ENCODE assay signal across 19 cellular contexts in the genomic region with DNA sequence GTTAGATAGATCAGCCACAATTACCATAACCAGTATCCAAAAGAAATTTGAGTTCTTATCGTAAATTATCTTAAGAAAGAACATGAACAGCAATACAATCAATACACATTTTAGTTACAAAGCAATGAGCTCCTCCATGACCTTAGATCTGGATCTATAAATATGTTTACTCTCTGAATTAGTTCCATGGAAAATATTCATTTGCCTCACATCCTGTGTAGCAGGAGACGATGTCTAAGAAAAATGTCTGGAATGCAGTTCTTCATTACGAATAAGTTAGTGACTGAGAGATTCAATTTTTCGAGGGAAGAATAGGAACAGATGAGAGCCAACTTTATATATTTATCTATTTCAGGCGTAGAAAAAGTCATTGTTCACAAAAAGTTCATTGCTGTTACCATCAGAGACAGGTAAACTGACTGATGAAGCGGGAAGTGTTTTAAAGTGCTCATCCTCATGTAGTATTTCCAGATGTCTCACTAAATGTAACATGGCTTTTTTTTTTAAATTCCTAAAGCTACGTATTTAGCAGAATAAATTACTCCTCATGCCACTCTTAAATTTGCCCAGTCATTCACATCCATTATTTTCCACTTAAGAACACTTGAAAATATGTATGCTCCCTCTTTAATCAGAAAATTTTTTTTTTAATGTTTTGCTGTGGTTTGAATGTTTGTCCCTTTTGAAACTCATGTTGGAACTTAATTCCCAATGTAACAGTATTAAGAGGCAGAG.
A peak's percentile ranks its signal among the peaks of the same experiment; 100 is the strongest.
DNase-seq lines count a peak whose midpoint lies in the region; ATAC-seq, FAIRE-seq and TF ChIP-seq lines count a peak whose summit lies in the region.
"Had no signal": no experiment of that assay in that cellular context is flagged by ENCODE, and none has a peak within 500 bp of the region (broad histone marks: within the 10 kb centered on the region; RNA-seq: fewer than 3 reads in every experiment).

No MANE protein-coding gene starts in this region.

- H3K9me3 ChIP-seq in HepG2 (ENCODE audit: low read length): no peaks in the 10 kb centered on the region
- no peaks in the 10 kb centered on the region for H3K9me3 ChIP-seq in right lobe of liver
- H3K9me3 ChIP-seq in CD8-positive, alpha-beta T cell (ENCODE audit: low read length): no peaks in the 10 kb centered on the region
- H3K9me3 ChIP-seq: gastroesophageal sphincter, upper lobe of right lung had no signal

- H3K4me3 ChIP-seq in HepG2 (replicated peaks in 1 of 3; ENCODE audit: insufficient read depth in 1 of 3, low read depth in 2 of 3, low read length in 3 of 3) (no peak overlapping the region), right lobe of liver (no peak overlapping the region), astrocyte of the cerebellum (ENCODE audit: low read depth, low read length) (no peak overlapping the region)
- H3K4me3 ChIP-seq in CD8-positive, alpha-beta T cell (ENCODE audit: low read depth, low read length): no peak overlapping the region
- H3K4me3 ChIP-seq: gastroesophageal sphincter, neural progenitor cell, upper lobe of right lung had no signal

- peak in 1 of 2 experiments; percentile 89; a peak in 2 of 4 replicates for TF ChIP-seq EP300 in HepG2 (IDR thresholded peaks at IDR 0.05; ENCODE audit: low read depth in 2 of 2, low read length in 2 of 2)
- TF ChIP-seq EP300 in HepG2 (CRISPR knock-in tag; IDR thresholded peaks at IDR 0.05; ENCODE audit: borderline replicate concordance): no peak

- no peak overlapping the region for H2AFZ ChIP-seq in HepG2 (ENCODE audit: low read length)
- H2AFZ ChIP-seq: neural progenitor cell had no signal

- H3K36me3 ChIP-seq in HepG2 (replicated peaks in 1 of 2; ENCODE audit: control insufficient read depth in 1 of 2, insufficient read depth in 2 of 2, low read length in 2 of 2): no peaks in the 10 kb centered on the region; a peak in 1 of 5 replicates
- no peaks in the 10 kb centered on the region for H3K36me3 ChIP-seq in right lobe of liver
- H3K36me3 ChIP-seq in CD8-positive, alpha-beta T cell (ENCODE audit: insufficient read depth, low read length): no peaks in the 10 kb centered on the region
- H3K36me3 ChIP-seq: gastroesophageal sphincter, neural progenitor cell, upper lobe of right lung had no signal

- H3K4me1 Mint-ChIP-seq in CD8-positive, alpha-beta T cell (ENCODE audit: low read depth): no peaks in the 10 kb centered on the region
- H3K4me1 Mint-ChIP-seq: IgD-negative memory B cell had no signal

- peaks cover 2% of the 10 kb centered on the region for H3K9me3 Mint-ChIP-seq in CD8-positive, alpha-beta T cell
- H3K9me3 Mint-ChIP-seq: neural progenitor cell had no signal

- in situ Hi-C loops in HepG2 (cut with HindIII; ENCODE audit: extremely low pct_ligation_motif_present, low pct_unique_long_range_greater_than_20kb) (no loop called here), astrocyte of the cerebellum (cut with HindIII; ENCODE audit: low sequenced_read_pairs) (no loop called here)

- H3K4me2 ChIP-seq in HepG2 (ENCODE audit: low read depth, low read length): no peak overlapping the region
- H3K4me2 ChIP-seq: neural progenitor cell had no signal

- DNase-seq in HepG2 (ENCODE audit: low spot score): peak; percentile 58
- no peak for DNase-seq in right lobe of liver
- peak; percentile 49 for DNase-seq in astrocyte of the cerebellum (ENCODE audit: low read depth)
- DNase-seq in glomerular endothelial cell (ENCODE audit: extremely low read depth, low read depth, low spot score): peak; percentile 77
- peak; percentile 12 for DNase-seq in urothelium cell line (ENCODE audit: low spot score)
- no peak for DNase-seq in CD8-positive, alpha-beta T cell
- DNase-seq in cerebellum (ENCODE audit: low spot score): no peak
- no peak for DNase-seq in stimulated activated CD4-positive, alpha-beta T cell treated with anti-CD3 and anti-CD28 coated beads, Interleukin-12 subunit alpha, Interleukin-12 subunit beta, amount 100 ng/mL, for 4 hours
- DNase-seq: GOT3, left colon, NCI-H187 treated with DMSO at 0.1 percent for 48 hours, T-helper 1 cell, upper lobe of right lung had no signal

- no peak for TF ChIP-seq CTCF in HepG2 (CRISPR knock-in tag; IDR thresholded peaks at IDR 0.05)
- no peak for TF ChIP-seq CTCF in right lobe of liver (IDR thresholded peaks at IDR 0.05)
- TF ChIP-seq CTCF in astrocyte of the cerebellum (IDR thresholded peaks at IDR 0.05; ENCODE audit: low read depth, low read length, missing control alignments): no peak
- no peak for TF ChIP-seq CTCF in CD8-positive, alpha-beta T cell (IDR thresholded peaks at IDR 0.05)

- CTCF ChIA-PET in HepG2 (lab: Yijun Ruan, JAX; ENCODE audit: low intra/inter-chr PET ratio, low total read pairs): no interaction called here
- CTCF ChIA-PET in CD8-positive, alpha-beta T cell (lab: Charles Lee): no interaction called here

- 73% methylated on average over 7 of the region's 7 CpGs for WGBS in HepG2 (ENCODE audit: low lambda C conversion rate)
- WGBS in right lobe of liver (ENCODE audit: insufficient coverage, low coverage, low lambda C conversion rate, missing lambda C conversion rate): 54% methylated on average over 7 of the region's 7 CpGs

- no peak overlapping the region for H3K4me3 Mint-ChIP-seq in CD8-positive, alpha-beta T cell
- H3K4me3 Mint-ChIP-seq: IgD-negative memory B cell, neural progenitor cell had no signal

- no peak for FAIRE-seq in HepG2 (lab: Jason Lieb, UNC)
- no peak for FAIRE-seq in urothelium cell line (lab: Jason Lieb, UNC)
- FAIRE-seq: GM12892, GM19239 had no signal

- no peaks in the 10 kb centered on the region for H3K79me2 ChIP-seq in HepG2 (ENCODE audit: insufficient read depth, low read length)

- H3K36me3 Mint-ChIP-seq in CD8-positive, alpha-beta T cell: no peaks in the 10 kb centered on the region
- H3K36me3 Mint-ChIP-seq: IgD-negative memory B cell, neural progenitor cell had no signal

- TF ChIP-seq RAD21 in HepG2 (CRISPR knock-in tag; IDR thresholded peaks at IDR 0.05): no peak

- H3K9ac ChIP-seq in HepG2 (ENCODE audit: insufficient read depth, low read depth, low read length): no peak overlapping the region
- H3K9ac ChIP-seq: neural progenitor cell had no signal

- H3K27me3 Mint-ChIP-seq in CD8-positive, alpha-beta T cell (ENCODE audit: low read depth): no peaks in the 10 kb centered on the region
- H3K27me3 Mint-ChIP-seq: IgD-negative memory B cell had no signal

- BruUV-seq in HepG2 (replicated peaks; lab: Mats Ljungman, UMichigan): no TSS peak

- intact Hi-C loops in HepG2 (cut with micrococcal nuclease; ENCODE audit: unreplicated experiment) (loop anchor here (5.0 kb wide), 1 partner anchor 282 kb away; a partner anchor contains a TSS), right lobe of liver (cut with DNase I) (no loop called here)
- intact Hi-C loops in CD8-positive, alpha-beta T cell (cut with DNase I, micrococcal nuclease): no loop called here

- no peaks in the 10 kb centered on the region for H4K20me1 ChIP-seq in HepG2 (ENCODE audit: insufficient read depth, low read length)

- H3K27ac Mint-ChIP-seq in CD8-positive, alpha-beta T cell: no peak overlapping the region
- H3K27ac Mint-ChIP-seq: IgD-negative memory B cell, neural progenitor cell had no signal

- H3K27ac ChIP-seq in HepG2 (ENCODE audit: extremely low read length, insufficient read depth, low read length) (peak overlapping the region; percentile 48), right lobe of liver (no peak overlapping the region)
- H3K27ac ChIP-seq in CD8-positive, alpha-beta T cell (ENCODE audit: low read depth, low read length): no peak overlapping the region
- H3K27ac ChIP-seq: 22Rv1, gastroesophageal sphincter, neural progenitor cell, upper lobe of right lung had no signal

- H3K27me3 ChIP-seq in HepG2 (ENCODE audit: control insufficient read depth in 1 of 2, insufficient read depth in 2 of 2, low read length in 2 of 2): no peaks in the 10 kb centered on the region
- H3K27me3 ChIP-seq in right lobe of liver: no peaks in the 10 kb centered on the region
- no peaks in the 10 kb centered on the region for H3K27me3 ChIP-seq in CD8-positive, alpha-beta T cell (ENCODE audit: insufficient read depth, low read length)
- H3K27me3 ChIP-seq: gastroesophageal sphincter, neural progenitor cell, upper lobe of right lung had no signal

- H3K4me1 ChIP-seq in HepG2 (ENCODE audit: insufficient read depth, low read length): peaks cover 50% of the 10 kb centered on the region
- H3K4me1 ChIP-seq in right lobe of liver: peaks cover 0 to 27% (median 7%) of the 10 kb centered on the region in 4 donors
- H3K4me1 ChIP-seq in CD8-positive, alpha-beta T cell (ENCODE audit: insufficient read depth, low read length): no peaks in the 10 kb centered on the region
- H3K4me1 ChIP-seq: gastroesophageal sphincter, neural progenitor cell, upper lobe of right lung had no signal

- ATAC-seq in HepG2 (no peak), right lobe of liver (no peak)
- ATAC-seq in CD8-positive, alpha-beta T cell: no peak
- ATAC-seq: gastroesophageal sphincter, left colon, upper lobe of right lung had no signal

- POLR2A ChIA-PET in HepG2 (lab: Yijun Ruan, JAX): interaction anchor here (0.7 kb wide), 1 partner anchor 141 kb away, joined by 4 read pairs; a partner anchor contains a TSS
- POLR2A ChIA-PET in CD8-positive, alpha-beta T cell (lab: Charles Lee): no interaction called here

- TF ChIP-seq POLR2A in HepG2 (IDR thresholded peaks at IDR 0.05; ENCODE audit: insufficient read depth in 1 of 2, low read depth in 2 of 2, low read length in 2 of 2) (no peak), right lobe of liver (IDR thresholded peaks at IDR 0.05) (no peak)

TF ChIP-seq in HepG2, 621 proteins besides CTCF, POLR2A, EP300 and RAD21 (continues in another document):
- TF ChIP-seq, protein P1, sequence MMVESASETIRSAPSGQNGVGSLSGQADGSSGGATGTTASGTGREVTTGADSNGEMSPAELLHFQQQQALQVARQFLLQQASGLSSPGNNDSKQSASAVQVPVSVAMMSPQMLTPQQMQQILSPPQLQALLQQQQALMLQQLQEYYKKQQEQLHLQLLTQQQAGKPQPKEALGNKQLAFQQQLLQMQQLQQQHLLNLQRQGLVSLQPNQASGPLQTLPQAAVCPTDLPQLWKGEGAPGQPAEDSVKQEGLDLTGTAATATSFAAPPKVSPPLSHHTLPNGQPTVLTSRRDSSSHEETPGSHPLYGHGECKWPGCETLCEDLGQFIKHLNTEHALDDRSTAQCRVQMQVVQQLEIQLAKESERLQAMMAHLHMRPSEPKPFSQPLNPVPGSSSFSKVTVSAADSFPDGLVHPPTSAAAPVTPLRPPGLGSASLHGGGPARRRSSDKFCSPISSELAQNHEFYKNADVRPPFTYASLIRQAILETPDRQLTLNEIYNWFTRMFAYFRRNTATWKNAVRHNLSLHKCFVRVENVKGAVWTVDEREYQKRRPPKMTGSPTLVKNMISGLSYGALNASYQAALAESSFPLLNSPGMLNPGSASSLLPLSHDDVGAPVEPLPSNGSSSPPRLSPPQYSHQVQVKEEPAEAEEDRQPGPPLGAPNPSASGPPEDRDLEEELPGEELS (CRISPR knock-in tag; IDR thresholded peaks at IDR 0.05): peak; percentile 62; the same call in 1 of the 2 replicates
- TF ChIP-seq PPARG (CRISPR knock-in tag; conservative IDR thresholded peaks at IDR 0.05): peak; percentile 79

Comparison
In these comparisons a context has a peak if more than half of its experiments do, and no peak if none do; other contexts are left out.
1. DNase-seq: peak in HepG2 (single experiment), astrocyte of the cerebellum (single experiment), glomerular endothelial cell (single experiment) and urothelium cell line (single experiment); none in right lobe of liver (0 of 3), CD8-positive, alpha-beta T cell (0 of 7), cerebellum (single experiment) and stimulated activated CD4-positive, alpha-beta T cell treated with anti-CD3 and anti-CD28 coated beads, Interleukin-12 subunit alpha, Interleukin-12 subunit beta, amount 100 ng/mL, for 4 hours (single experiment).